Comparison of ENCODE assay signal across 31 cellular contexts in the genomic region with DNA sequence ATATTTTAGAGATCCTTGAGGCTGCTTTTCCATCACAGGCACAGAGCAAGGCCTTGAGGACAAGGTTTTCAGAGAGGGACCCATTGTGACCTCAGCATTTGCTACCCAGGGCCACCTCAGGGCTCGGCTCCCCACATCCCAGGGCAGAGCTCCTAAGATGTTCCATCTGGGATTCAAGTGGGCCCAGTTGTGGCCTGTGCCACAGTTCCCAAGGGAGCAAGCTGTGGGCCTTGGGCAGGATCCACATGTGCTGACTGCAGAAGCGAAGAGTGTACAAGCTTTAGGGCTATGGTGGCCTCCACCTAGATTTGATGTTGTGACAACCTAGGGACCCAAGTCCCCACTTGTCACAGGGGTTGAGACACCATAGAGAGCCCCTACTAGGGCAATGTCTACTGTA.
"Had no signal": no experiment of that assay in that cellular context is flagged by ENCODE, and none has a peak within 500 bp of the region (broad histone marks: within the 10 kb centered on the region; RNA-seq: fewer than 3 reads in every experiment).

No MANE protein-coding gene starts in this region.

- H3K27ac Mint-ChIP-seq: activated CD4-positive, alpha-beta memory T cell treated with anti-CD3 and anti-CD28 coated beads for 36 hours; activated CD4-positive, alpha-beta T cell treated with anti-CD3 and anti-CD28 coated beads for 36 hours; activated CD4-positive, alpha-beta T cell treated with anti-CD3 and anti-CD28 coated beads, Interleukin-2, amount 10 ng/mL, durations not matched to agents 24 days and 14 days; activated CD8-positive, alpha-beta memory T cell treated with anti-CD3 and anti-CD28 coated beads, Interleukin-2, amount 10 ng/mL, durations not matched to agents 7 days and 5 days; activated CD8-positive, alpha-beta T cell treated with anti-CD3 and anti-CD28 coated beads, Interleukin-2, amount 10 ng/mL, durations not matched to agents 7 days and 5 days; activated naive CD4-positive, alpha-beta T cell treated with anti-CD3 and anti-CD28 coated beads, Interleukin-2, amount 10 ng/mL, durations not matched to agents 7 days and 5 days; activated naive CD4-positive, alpha-beta T cell treated with anti-CD3 and anti-CD28 coated beads, Interleukin-2, amount 50 U/mL, for 72 hours; activated naive CD8-positive, alpha-beta T cell treated with anti-CD3 and anti-CD28 coated beads, Interleukin-2, amount 10 ng/mL, durations not matched to agents 7 days and 5 days; activated T-helper 1 cell treated with anti-CD3 and anti-CD28 coated beads, Interleukin-12 subunit alpha, Interleukin-12 subunit beta, Interleukin-2, Interleukin-4 antibody, amounts not matched to agents 30 ng/mL and 10 ng/mL and 1 ng/mL, durations not matched to agents 14 hours and 24 hours and 36 hours; activated T-helper 2 cell treated with anti-CD3 and anti-CD28 coated beads, Interferon-gamma antibody, Interleukin-2, Interleukin-4, amounts not matched to agents 10 μg/mL and 5 μg/mL and 100 μg/mL, durations not matched to agents 14 hours and 24 hours and 36 hours; effector memory CD8-positive, alpha-beta T cell had no signal

- H3K4me1 Mint-ChIP-seq: activated CD4-positive, alpha-beta T cell treated with anti-CD3 and anti-CD28 coated beads for 36 hours; activated CD4-positive, alpha-beta T cell treated with anti-CD3 and anti-CD28 coated beads, Interleukin-2, amount 10 ng/mL, durations not matched to agents 24 days and 14 days; activated CD8-positive, alpha-beta memory T cell treated with anti-CD3 and anti-CD28 coated beads, Interleukin-2, amount 10 ng/mL, durations not matched to agents 7 days and 5 days; activated naive CD4-positive, alpha-beta T cell treated with anti-CD3 and anti-CD28 coated beads, Interleukin-2, amount 10 ng/mL, durations not matched to agents 7 days and 5 days; activated naive CD8-positive, alpha-beta T cell treated with anti-CD3 and anti-CD28 coated beads, Interleukin-2, amount 10 ng/mL, durations not matched to agents 7 days and 5 days had no signal

- H3K4me3 ChIP-seq: esophagus muscularis mucosa, gastrocnemius medialis had no signal

- H3K27ac ChIP-seq: brain microvascular endothelial cell, esophagus muscularis mucosa, foreskin keratinocyte, gastrocnemius medialis had no signal

- H3K4me1 ChIP-seq: esophagus muscularis mucosa, gastrocnemius medialis had no signal

- H3K9me3 Mint-ChIP-seq: activated CD4-positive, alpha-beta T cell treated with anti-CD3 and anti-CD28 coated beads, Interleukin-2, amount 10 ng/mL, durations not matched to agents 24 days and 14 days; activated naive CD8-positive, alpha-beta T cell treated with anti-CD3 and anti-CD28 coated beads, Interleukin-2, amount 10 ng/mL, durations not matched to agents 7 days and 5 days; activated T-helper 1 cell treated with anti-CD3 and anti-CD28 coated beads, Interleukin-12 subunit alpha, Interleukin-12 subunit beta, Interleukin-2, Interleukin-4 antibody, amounts not matched to agents 30 ng/mL and 10 ng/mL and 1 ng/mL, durations not matched to agents 14 hours and 24 hours and 36 hours; activated T-helper 2 cell treated with anti-CD3 and anti-CD28 coated beads, Interferon-gamma antibody, Interleukin-2, Interleukin-4, amounts not matched to agents 10 μg/mL and 5 μg/mL and 100 μg/mL, durations not matched to agents 14 hours and 24 hours and 36 hours had no signal

- H3K27me3 ChIP-seq: brain microvascular endothelial cell, esophagus muscularis mucosa, foreskin keratinocyte, gastrocnemius medialis had no signal

- H3K9me3 ChIP-seq: esophagus muscularis mucosa, gastrocnemius medialis had no signal

- DNase-seq: activated CD4-positive, alpha-beta memory T cell treated with anti-CD3 and anti-CD28 coated beads for 36 hours; activated CD4-positive, alpha-beta T cell treated with anti-CD3 and anti-CD28 coated beads for 36 hours; activated CD4-positive, alpha-beta T cell treated with anti-CD3 and anti-CD28 coated beads, Interleukin-2, amount 10 ng/mL, durations not matched to agents 24 days and 14 days; activated CD4-positive, CD25-positive, alpha-beta regulatory T cell; activated CD4-positive, CD25-positive, alpha-beta regulatory T cell treated with anti-CD3 and anti-CD28 coated beads, Interleukin-2, amount 50 U/mL, for 72 hours; activated CD8-positive, alpha-beta memory T cell treated with anti-CD3 and anti-CD28 coated beads, Interleukin-2, amount 10 ng/mL, durations not matched to agents 7 days and 5 days; activated CD8-positive, alpha-beta memory T cell treated with anti-CD3 and anti-CD28 coated beads, Interleukin-2, amount 50 U/mL, for 4 hours; activated CD8-positive, alpha-beta T cell treated with anti-CD3 and anti-CD28 coated beads, Interleukin-2, amount 10 ng/mL, durations not matched to agents 7 days and 5 days; activated effector memory CD4-positive, alpha-beta T cell treated with anti-CD3 and anti-CD28 coated beads, Interleukin-2, amount 50 U/mL, for 16 hours; activated naive CD4-positive, alpha-beta T cell; activated naive CD4-positive, alpha-beta T cell treated with anti-CD3 and anti-CD28 coated beads, Interleukin-2, amount 10 ng/mL, durations not matched to agents 7 days and 5 days; activated naive CD8-positive, alpha-beta T cell treated with anti-CD3 and anti-CD28 coated beads, Interleukin-2, amount 10 ng/mL, durations not matched to agents 7 days and 5 days; activated T-cell treated with anti-CD3 and anti-CD28 coated beads, Interleukin-2, amount 50 U/mL, for 1 hour; activated T-cell treated with anti-CD3 and anti-CD28 coated beads, Interleukin-2, amount 50 U/mL, for 48 hours; anterior cingulate cortex; brain microvascular endothelial cell; cortex of kidney; dermis blood vessel endothelial cell; effector CD4-positive, alpha-beta T cell; effector memory CD8-positive, alpha-beta T cell; erythroblast; gastrocnemius medialis; T-helper 2 cell had no signal

- FAIRE-seq: astrocyte, bronchial epithelial cell, colon had no signal

- H3K36me3 Mint-ChIP-seq: activated CD4-positive, alpha-beta memory T cell treated with anti-CD3 and anti-CD28 coated beads for 36 hours; activated CD8-positive, alpha-beta memory T cell treated with anti-CD3 and anti-CD28 coated beads, Interleukin-2, amount 10 ng/mL, durations not matched to agents 7 days and 5 days; activated naive CD4-positive, alpha-beta T cell treated with anti-CD3 and anti-CD28 coated beads, Interleukin-2, amount 10 ng/mL, durations not matched to agents 7 days and 5 days; activated naive CD4-positive, alpha-beta T cell treated with anti-CD3 and anti-CD28 coated beads, Interleukin-2, amount 50 U/mL, for 72 hours; activated naive CD8-positive, alpha-beta T cell treated with anti-CD3 and anti-CD28 coated beads, Interleukin-2, amount 10 ng/mL, durations not matched to agents 7 days and 5 days had no signal

- H3K4me3 Mint-ChIP-seq: activated CD4-positive, alpha-beta memory T cell treated with anti-CD3 and anti-CD28 coated beads for 36 hours; activated CD4-positive, alpha-beta T cell treated with anti-CD3 and anti-CD28 coated beads for 36 hours; activated CD4-positive, alpha-beta T cell treated with anti-CD3 and anti-CD28 coated beads, Interleukin-2, amount 10 ng/mL, durations not matched to agents 24 days and 14 days; activated CD8-positive, alpha-beta memory T cell treated with anti-CD3 and anti-CD28 coated beads, Interleukin-2, amount 10 ng/mL, durations not matched to agents 7 days and 5 days; activated CD8-positive, alpha-beta T cell treated with anti-CD3 and anti-CD28 coated beads, Interleukin-2, amount 10 ng/mL, durations not matched to agents 7 days and 5 days; activated naive CD4-positive, alpha-beta T cell treated with anti-CD3 and anti-CD28 coated beads, Interleukin-2, amount 10 ng/mL, durations not matched to agents 7 days and 5 days; activated naive CD8-positive, alpha-beta T cell treated with anti-CD3 and anti-CD28 coated beads, Interleukin-2, amount 10 ng/mL, durations not matched to agents 7 days and 5 days; activated T-helper 1 cell treated with anti-CD3 and anti-CD28 coated beads, Interleukin-12 subunit alpha, Interleukin-12 subunit beta, Interleukin-2, Interleukin-4 antibody, amounts not matched to agents 30 ng/mL and 10 ng/mL and 1 ng/mL, durations not matched to agents 14 hours and 24 hours and 36 hours; effector memory CD8-positive, alpha-beta T cell had no signal

- H3K36me3 ChIP-seq: brain microvascular endothelial cell, esophagus muscularis mucosa, gastrocnemius medialis had no signal

- ATAC-seq: activated CD4-positive, alpha-beta T cell treated with anti-CD3 and anti-CD28 coated beads for 36 hours; activated CD8-positive, alpha-beta memory T cell treated with anti-CD3 and anti-CD28 coated beads, Interleukin-2, amount 10 ng/mL, durations not matched to agents 7 days and 5 days; activated CD8-positive, alpha-beta T cell treated with anti-CD3 and anti-CD28 coated beads, Interleukin-2, amount 10 ng/mL, durations not matched to agents 7 days and 5 days; activated naive CD4-positive, alpha-beta T cell treated with anti-CD3 and anti-CD28 coated beads, Interleukin-2, amount 50 U/mL, for 72 hours; effector memory CD8-positive, alpha-beta T cell; gastrocnemius medialis had no signal
